Comparison of ENCODE assay signal across 8 cellular contexts in genomic region chr2:118014492-118014824, GRCh38. TPM values are rescaled to one million over a fixed set of nuclear protein-coding genes. Genes with fewer than 3 reads are reported as not detected.
DNase-seq lines count a peak whose midpoint lies in the region; ATAC-seq and TF ChIP-seq lines count a peak whose summit lies in the region.

No MANE protein-coding gene starts in this region.

- H3K9me3 ChIP-seq in CD8-positive, alpha-beta memory T cell (ENCODE audit: low read length) = no peaks in the 10 kb centered on the region
- H3K9me3 ChIP-seq in duodenal mucosa (ENCODE audit: control insufficient read depth in 1 of 2, low read length in 2 of 2) (no peaks in the 10 kb centered on the region), body of pancreas (no peaks in the 10 kb centered on the region)

- H3K27me3 Mint-ChIP-seq in CD8-positive, alpha-beta memory T cell = peaks cover 8 to 18% of the 10 kb centered on the region in 2 donors
- H3K27me3 Mint-ChIP-seq in natural killer cell treated with Interleukin-12 subunit alpha and Interleukin-12 subunit beta and Interleukin-15 and Interleukin-18, amount 100 ng/mL, for 72 hours = peaks cover 0 to 10% of the 10 kb centered on the region in 2 donors

- CTCF ChIA-PET in CD8-positive, alpha-beta memory T cell (lab: Charles Lee) = interaction anchor here (1.0 to 3.1 kb wide), 4 partner anchors 8 to 200 kb away, joined by 3 to 30 read pairs (median 10); partner anchors contain the start of gene DDX18

- no peaks in the 10 kb centered on the region for H3K36me3 ChIP-seq in CD8-positive, alpha-beta memory T cell (ENCODE audit: insufficient read depth, low read length)
- H3K36me3 ChIP-seq in duodenal mucosa (ENCODE audit: control insufficient read depth in 1 of 2, insufficient read depth in 2 of 2, low read length in 2 of 2) (no peaks in the 10 kb centered on the region), body of pancreas (replicated peaks in 1 of 2; ENCODE audit: insufficient read depth in 1 of 2, low read depth in 2 of 2) (no peaks in the 10 kb centered on the region)

- POLR2A ChIA-PET in CD8-positive, alpha-beta memory T cell (lab: Charles Lee) = interaction anchor here (0.9 to 1.4 kb wide), 4 partner anchors 9 to 200 kb away, joined by 3 to 9 read pairs (median 4); partner anchors contain the start of genes DDX18 and INSIG2

- no peaks in the 10 kb centered on the region for H3K27me3 ChIP-seq in CD8-positive, alpha-beta memory T cell (ENCODE audit: insufficient read depth, low read length, poor library complexity, severe bottlenecking)
- H3K27me3 ChIP-seq in duodenal mucosa (ENCODE audit: control insufficient read depth in 1 of 2, insufficient read depth in 2 of 2, low read length in 2 of 2) = no peaks in the 10 kb centered on the region
- no peaks in the 10 kb centered on the region for H3K27me3 ChIP-seq in body of pancreas

- H3K4me3 Mint-ChIP-seq in CD8-positive, alpha-beta memory T cell = peak overlapping the region; percentile 90 to 98 (median 96)
- H3K4me3 Mint-ChIP-seq in natural killer cell treated with Interleukin-12 subunit alpha and Interleukin-12 subunit beta and Interleukin-15 and Interleukin-18, amount 100 ng/mL, for 72 hours = peak overlapping the region; percentile 89

- no peak for TF ChIP-seq POLR2A in body of pancreas (IDR thresholded peaks at IDR 0.05)

- H3K9me3 Mint-ChIP-seq in CD8-positive, alpha-beta memory T cell = no peaks in the 10 kb centered on the region
- no peaks in the 10 kb centered on the region for H3K9me3 Mint-ChIP-seq in natural killer cell treated with Interleukin-12 subunit alpha and Interleukin-12 subunit beta and Interleukin-15 and Interleukin-18, amount 100 ng/mL, for 72 hours

- peaks cover 22% of the 10 kb centered on the region for H3K4me1 ChIP-seq in CD8-positive, alpha-beta memory T cell (ENCODE audit: insufficient read depth, low read length)
- H3K4me1 ChIP-seq in duodenal mucosa (ENCODE audit: control insufficient read depth in 1 of 2, insufficient read depth in 2 of 2, low read length in 2 of 2) = peaks cover 11 to 20% of the 10 kb centered on the region in 2 donors
- H3K4me1 ChIP-seq in body of pancreas = peaks cover 29% of the 10 kb centered on the region

- H3K4me3 ChIP-seq in CD8-positive, alpha-beta memory T cell (ENCODE audit: low read length) = peak overlapping the region; percentile 99
- H3K4me3 ChIP-seq in duodenal mucosa (ENCODE audit: low read depth in 1 of 2, low read length in 2 of 2) (peak overlapping the region; percentile 92 to 95), body of pancreas (peak overlapping the region in 1 of 2 donors; percentile 92)

- intact Hi-C loops in body of pancreas (cut with DNase I) = no loop called here

- peaks cover 0 to 16% (median 0%) of the 10 kb centered on the region in 3 donors for H3K36me3 Mint-ChIP-seq in CD8-positive, alpha-beta memory T cell
- peaks cover 4% of the 10 kb centered on the region for H3K36me3 Mint-ChIP-seq in natural killer cell treated with Interleukin-12 subunit alpha and Interleukin-12 subunit beta and Interleukin-15 and Interleukin-18, amount 100 ng/mL, for 72 hours

- TF ChIP-seq CTCF in body of pancreas (IDR thresholded peaks at IDR 0.05) = no peak

- 0 to 1% methylated on average over 17 of the region's 17 CpGs for WGBS in body of pancreas, 2 donors

- H3K9ac ChIP-seq in duodenal mucosa (ENCODE audit: low read depth in 1 of 2, low read length in 2 of 2) = peak overlapping the region; percentile 36 to 63

- ATAC-seq in natural killer cell treated with Interleukin-12 subunit alpha and Interleukin-12 subunit beta and Interleukin-15 and Interleukin-18, amount 100 ng/mL, for 72 hours = no peak
- ATAC-seq in HG02798 (IDR thresholded peaks at IDR 0.05; ENCODE audit: poor library complexity, unreplicated experiment) (no peak), body of pancreas (no peak)

- peak overlapping the region; percentile 33 for H3K27ac ChIP-seq in CD8-positive, alpha-beta memory T cell (ENCODE audit: low read depth, low read length)
- H3K27ac ChIP-seq in duodenal mucosa (ENCODE audit: low read depth, low read length) (no peak overlapping the region), body of pancreas (peak overlapping the region in 2 of 4 donors; percentile 85 to 97)

- H3K4me1 Mint-ChIP-seq in CD8-positive, alpha-beta memory T cell = peaks cover 33 to 46% (median 40%) of the 10 kb centered on the region in 3 donors
- peaks cover 36 to 46% of the 10 kb centered on the region in 2 donors for H3K4me1 Mint-ChIP-seq in natural killer cell treated with Interleukin-12 subunit alpha and Interleukin-12 subunit beta and Interleukin-15 and Interleukin-18, amount 100 ng/mL, for 72 hours (ENCODE audit: low read depth in 2 of 2)

- DNase-seq in CD8-positive, alpha-beta memory T cell = peak in 3 of 5 donors; percentile 2 to 48 (median 18)
- DNase-seq in NCI-H69 (lab: John Stamatoyannopoulos, UW) = peak; percentile 41
- no peak for DNase-seq in natural killer cell treated with Interleukin-12 subunit alpha and Interleukin-12 subunit beta and Interleukin-15 and Interleukin-18, amount 100 ng/mL, for 72 hours (ENCODE audit: low spot score)
- DNase-seq in DMS153 treated with DMSO at 0.1 percent for 48 hours (lab: John Stamatoyannopoulos, UW; ENCODE audit: unreplicated experiment) = no peak
- no peak for DNase-seq in body of pancreas
- DNase-seq in SKM-1 (lab: John Stamatoyannopoulos, UW; ENCODE audit: unreplicated experiment) = no peak

- H3K27ac Mint-ChIP-seq in CD8-positive, alpha-beta memory T cell = peak overlapping the region; percentile 60 to 98 (median 94)
- H3K27ac Mint-ChIP-seq in natural killer cell treated with Interleukin-12 subunit alpha and Interleukin-12 subunit beta and Interleukin-15 and Interleukin-18, amount 100 ng/mL, for 72 hours = peak overlapping the region; percentile 66 to 81

RNA-seq across cellular contexts. Expression of gene CCDC93, which starts 0.6 kb away (rescaled TPM):
- total RNA-seq in CD8-positive, alpha-beta memory T cell = 10 to 100 TPM; 32.7 to 33.5 TPM
- polyA plus RNA-seq in CD8-positive, alpha-beta memory T cell = 8.7 TPM
- total RNA-seq in natural killer cell treated with Interleukin-12 subunit alpha and Interleukin-12 subunit beta and Interleukin-15 and Interleukin-18, amount 100 ng/mL, for 72 hours = 10 to 100 TPM; 33.5 to 59.9 TPM
- total RNA-seq in body of pancreas = 10 to 100 TPM; 27.0 to 36.6 TPM

Comparison
In these comparisons a context has a peak if more than half of its experiments do, and no peak if none do; other contexts are left out.
1. DNase-seq: peak in CD8-positive, alpha-beta memory T cell (3 of 5) and NCI-H69 (single experiment); none in natural killer cell treated with Interleukin-12 subunit alpha and Interleukin-12 subunit beta and Interleukin-15 and Interleukin-18, amount 100 ng/mL, for 72 hours (single experiment), DMS153 treated with DMSO at 0.1 percent for 48 hours (single experiment), body of pancreas (0 of 4) and SKM-1 (single experiment).